Comparison of ENCODE assay signal across 8 cellular contexts in genomic region chr17:78484300-78485159, GRCh38.
DNase-seq lines count a peak whose midpoint lies in the region; ATAC-seq and TF ChIP-seq lines count a peak whose summit lies in the region.

No MANE protein-coding gene starts in this region.

- peak overlapping the region; percentile 76 for H3K9ac ChIP-seq in BLaER1

- TF ChIP-seq CTCF in HFF-Myc (IDR thresholded peaks at IDR 0.05; ENCODE audit: low read depth, low read length, missing control alignments) (no peak), activated B cell treated with CpG ODN at 0.5 μM for 24 hours (IDR thresholded peaks at IDR 0.05) (no peak), thyroid gland (IDR thresholded peaks at IDR 0.05) (no peak)

- no peaks in the 10 kb centered on the region for H3K27me3 ChIP-seq in BLaER1
- no peaks in the 10 kb centered on the region for H3K27me3 ChIP-seq in naive thymus-derived CD4-positive, alpha-beta T cell (ENCODE audit: control insufficient read depth in 2 of 2, insufficient read depth in 2 of 2, low read length in 2 of 2)
- no peaks in the 10 kb centered on the region for H3K27me3 ChIP-seq in thyroid gland

- peak overlapping the region; percentile 97 for H3K4me2 ChIP-seq in BLaER1

- intact Hi-C loops in activated B cell treated with CpG ODN at 0.5 μM for 24 hours (cut with micrococcal nuclease): no loop called here
- intact Hi-C loops in naive thymus-derived CD4-positive, alpha-beta T cell (cut with micrococcal nuclease): no loop called here
- intact Hi-C loops in thyroid gland (cut with DNase I): no loop called here

- peaks cover 15% of the 10 kb centered on the region for H3K27me3 Mint-ChIP-seq in activated B cell treated with CpG ODN at 0.5 μM for 24 hours
- H3K27me3 Mint-ChIP-seq in naive thymus-derived CD4-positive, alpha-beta T cell: peaks cover 0 to 12% (median 6%) of the 10 kb centered on the region in 5 donors

- H3K9me3 ChIP-seq in BLaER1 (no peaks in the 10 kb centered on the region), thyroid gland (no peaks in the 10 kb centered on the region)
- no peaks in the 10 kb centered on the region for H3K9me3 ChIP-seq in naive thymus-derived CD4-positive, alpha-beta T cell (ENCODE audit: control insufficient read depth in 2 of 3, low read length in 3 of 3)

- H3K4me1 ChIP-seq in BLaER1 (peaks cover 36% of the 10 kb centered on the region), thyroid gland (peaks cover 0 to 11% of the 10 kb centered on the region in 2 donors)
- H3K4me1 ChIP-seq in naive thymus-derived CD4-positive, alpha-beta T cell (ENCODE audit: control insufficient read depth in 2 of 2, insufficient read depth in 2 of 2, low read length in 2 of 2): peaks cover 0 to 5% of the 10 kb centered on the region in 2 donors

- peak overlapping the region; percentile 75 for H3K4me3 Mint-ChIP-seq in activated B cell treated with CpG ODN at 0.5 μM for 24 hours
- peak overlapping the region; percentile 45 to 82 (median 75) for H3K4me3 Mint-ChIP-seq in naive thymus-derived CD4-positive, alpha-beta T cell

- H4K20me1 ChIP-seq in BLaER1: no peaks in the 10 kb centered on the region

- peak overlapping the region; percentile 65 for H3K27ac ChIP-seq in BLaER1
- H3K27ac ChIP-seq in cingulate gyrus (ENCODE audit: low read depth, low read length): peak overlapping the region; percentile 29
- no peak overlapping the region for H3K27ac ChIP-seq in naive thymus-derived CD4-positive, alpha-beta T cell (ENCODE audit: low read depth, low read length)
- peak overlapping the region; percentile 77 for H3K27ac ChIP-seq in temporal lobe (ENCODE audit: low read depth, low read length)
- H3K27ac ChIP-seq in thyroid gland: no peak overlapping the region

- ATAC-seq in activated B cell treated with CpG ODN at 0.5 μM for 24 hours (ENCODE audit: low read depth) (peak; percentile 98), GM18907 (IDR thresholded peaks at IDR 0.05; ENCODE audit: unreplicated experiment) (no peak)
- peak; percentile 95 for ATAC-seq in naive thymus-derived CD4-positive, alpha-beta T cell

- H3K4me1 Mint-ChIP-seq in activated B cell treated with CpG ODN at 0.5 μM for 24 hours: peaks cover 11% of the 10 kb centered on the region
- peaks cover 6 to 14% (median 7%) of the 10 kb centered on the region in 7 donors for H3K4me1 Mint-ChIP-seq in naive thymus-derived CD4-positive, alpha-beta T cell

- TF ChIP-seq POLR2A in thyroid gland (IDR thresholded peaks at IDR 0.05): no peak

- H3K36me3 Mint-ChIP-seq in activated B cell treated with CpG ODN at 0.5 μM for 24 hours (ENCODE audit: low read depth): no peaks in the 10 kb centered on the region
- H3K36me3 Mint-ChIP-seq in naive thymus-derived CD4-positive, alpha-beta T cell: no peaks in the 10 kb centered on the region

- 16 to 23% methylated on average over 9 to 21 of the region's 39 CpGs for WGBS in thyroid gland, 2 donors

- no peaks in the 10 kb centered on the region for H3K9me3 Mint-ChIP-seq in activated B cell treated with CpG ODN at 0.5 μM for 24 hours
- H3K9me3 Mint-ChIP-seq in naive thymus-derived CD4-positive, alpha-beta T cell: no peaks in the 10 kb centered on the region

- peak overlapping the region; percentile 71 for H3K4me3 ChIP-seq in BLaER1
- peak overlapping the region; percentile 58 for H3K4me3 ChIP-seq in HFF-Myc (replicated peaks; ENCODE audit: low read depth, low read length)
- peak overlapping the region; percentile 40 for H3K4me3 ChIP-seq in naive thymus-derived CD4-positive, alpha-beta T cell (ENCODE audit: low read length)
- H3K4me3 ChIP-seq in thyroid gland (replicated peaks in 1 of 3): no peak overlapping the region

- POLR2A ChIA-PET in activated B cell treated with CpG ODN at 0.5 μM for 24 hours (lab: Charles Lee): interaction anchor here (0.6 kb wide), 1 partner anchor 479 kb away, joined by 10 read pairs; no protein-coding TSS in a partner anchor
- POLR2A ChIA-PET in naive thymus-derived CD4-positive, alpha-beta T cell (lab: Charles Lee): interaction anchor here (1.0 kb wide), 1 partner anchor 9 kb away, joined by 4 read pairs; no protein-coding TSS in a partner anchor

- no peaks in the 10 kb centered on the region; the same call in 1 of the 2 replicates for H3K36me3 ChIP-seq in BLaER1
- no peaks in the 10 kb centered on the region for H3K36me3 ChIP-seq in naive thymus-derived CD4-positive, alpha-beta T cell (ENCODE audit: control insufficient read depth in 2 of 3, insufficient read depth in 3 of 3, low read length in 3 of 3)
- no peaks in the 10 kb centered on the region for H3K36me3 ChIP-seq in thyroid gland

- CTCF ChIA-PET in activated B cell treated with CpG ODN at 0.5 μM for 24 hours (lab: Charles Lee): interaction anchor here (0.6 kb wide), 1 partner anchor 484 kb away, joined by 3 read pairs; no protein-coding TSS in a partner anchor
- CTCF ChIA-PET in naive thymus-derived CD4-positive, alpha-beta T cell (lab: Charles Lee): no interaction called here

- H3K27ac Mint-ChIP-seq in activated B cell treated with CpG ODN at 0.5 μM for 24 hours: no peak overlapping the region
- peak overlapping the region in 1 of 9 donors; percentile 62 for H3K27ac Mint-ChIP-seq in naive thymus-derived CD4-positive, alpha-beta T cell

- no peak for DNase-seq in HFF-Myc (ENCODE audit: extremely low read depth, low read depth)
- DNase-seq in activated B cell treated with CpG ODN at 0.5 μM for 24 hours: peak; percentile 62
- DNase-seq in naive thymus-derived CD4-positive, alpha-beta T cell: peak; percentile 45 to 80 (median 63)
- DNase-seq in thyroid gland: no peak

Comparison
In these comparisons a context has a peak if more than half of its experiments do, and no peak if none do; other contexts are left out.
1. H3K27ac ChIP-seq: peak in BLaER1 (single experiment), cingulate gyrus (single experiment) and temporal lobe (single experiment); none in naive thymus-derived CD4-positive, alpha-beta T cell (single experiment) and thyroid gland (0 of 3).
2. H3K4me3 ChIP-seq: peak in BLaER1 (single experiment), HFF-Myc (single experiment) and naive thymus-derived CD4-positive, alpha-beta T cell (single experiment); none in thyroid gland (0 of 3).
3. DNase-seq: peak in activated B cell treated with CpG ODN at 0.5 μM for 24 hours (single experiment) and naive thymus-derived CD4-positive, alpha-beta T cell (9 of 9); none in HFF-Myc (single experiment) and thyroid gland (0 of 2).